In the genomic region with DNA sequence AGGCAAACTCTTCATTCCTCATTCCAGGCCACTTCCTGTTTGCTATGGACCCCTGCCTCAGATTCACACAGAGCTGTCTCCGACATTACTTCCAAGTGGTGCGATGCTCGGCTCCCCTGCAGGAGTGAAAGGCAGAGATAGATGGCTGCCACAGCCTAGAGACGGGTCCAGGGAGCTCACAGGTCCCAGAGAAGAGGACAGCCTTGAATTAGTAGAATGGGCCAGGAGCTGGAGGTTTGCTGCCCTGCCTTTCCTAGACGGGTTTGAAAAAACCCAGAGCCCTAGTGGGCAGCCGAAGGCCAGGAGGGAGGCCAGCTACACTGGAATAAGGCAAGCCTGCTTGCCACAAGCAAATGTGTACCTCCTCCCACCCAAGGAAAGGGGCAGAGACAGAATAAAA, we compare ENCODE assay signal across 1 cellular context.
TF ChIP-seq lines count a peak whose summit lies in the region.

No MANE protein-coding gene starts in this region.

TF ChIP-seq in SK-N-SH treated with all-trans-retinoic acid at 6 μM for 48 hours, 23 proteins besides CTCF, POLR2A, EP300 and RAD21 (continued from another document):
- TF ChIP-seq, protein P1, sequence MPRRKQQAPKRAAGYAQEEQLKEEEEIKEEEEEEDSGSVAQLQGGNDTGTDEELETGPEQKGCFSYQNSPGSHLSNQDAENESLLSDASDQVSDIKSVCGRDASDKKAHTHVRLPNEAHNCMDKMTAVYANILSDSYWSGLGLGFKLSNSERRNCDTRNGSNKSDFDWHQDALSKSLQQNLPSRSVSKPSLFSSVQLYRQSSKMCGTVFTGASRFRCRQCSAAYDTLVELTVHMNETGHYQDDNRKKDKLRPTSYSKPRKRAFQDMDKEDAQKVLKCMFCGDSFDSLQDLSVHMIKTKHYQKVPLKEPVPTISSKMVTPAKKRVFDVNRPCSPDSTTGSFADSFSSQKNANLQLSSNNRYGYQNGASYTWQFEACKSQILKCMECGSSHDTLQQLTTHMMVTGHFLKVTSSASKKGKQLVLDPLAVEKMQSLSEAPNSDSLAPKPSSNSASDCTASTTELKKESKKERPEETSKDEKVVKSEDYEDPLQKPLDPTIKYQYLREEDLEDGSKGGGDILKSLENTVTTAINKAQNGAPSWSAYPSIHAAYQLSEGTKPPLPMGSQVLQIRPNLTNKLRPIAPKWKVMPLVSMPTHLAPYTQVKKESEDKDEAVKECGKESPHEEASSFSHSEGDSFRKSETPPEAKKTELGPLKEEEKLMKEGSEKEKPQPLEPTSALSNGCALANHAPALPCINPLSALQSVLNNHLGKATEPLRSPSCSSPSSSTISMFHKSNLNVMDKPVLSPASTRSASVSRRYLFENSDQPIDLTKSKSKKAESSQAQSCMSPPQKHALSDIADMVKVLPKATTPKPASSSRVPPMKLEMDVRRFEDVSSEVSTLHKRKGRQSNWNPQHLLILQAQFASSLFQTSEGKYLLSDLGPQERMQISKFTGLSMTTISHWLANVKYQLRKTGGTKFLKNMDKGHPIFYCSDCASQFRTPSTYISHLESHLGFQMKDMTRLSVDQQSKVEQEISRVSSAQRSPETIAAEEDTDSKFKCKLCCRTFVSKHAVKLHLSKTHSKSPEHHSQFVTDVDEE (CRISPR knock-in tag; IDR thresholded peaks at IDR 0.05) = no peak
